ENCODE assay signal across 25 cellular contexts in the genomic region with DNA sequence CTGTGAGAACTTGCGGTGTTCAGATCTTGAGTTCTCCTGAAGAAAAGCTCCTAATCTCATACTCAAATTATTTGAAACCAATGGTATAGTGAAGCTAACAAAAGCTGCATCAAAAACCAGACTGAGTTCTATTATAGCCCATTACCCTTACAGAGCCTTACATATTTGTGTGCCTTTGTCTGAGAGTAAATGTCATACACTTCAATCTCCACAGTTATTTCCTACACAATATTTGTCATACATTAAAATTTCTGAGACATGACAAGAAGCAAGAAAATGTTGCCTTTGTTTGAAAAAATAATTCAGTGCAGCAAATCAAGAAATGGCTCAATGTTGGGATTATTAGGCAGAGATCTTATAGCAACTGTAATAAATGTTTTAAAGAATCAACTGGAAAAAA.
"Had no signal": no experiment of that assay in that cellular context is flagged by ENCODE, and none has a peak within 500 bp of the region (broad histone marks: within the 10 kb centered on the region; RNA-seq: fewer than 3 reads in every experiment).

No MANE protein-coding gene starts in this region.

- H3K27me3 ChIP-seq: colonic mucosa, esophagus muscularis mucosa, esophagus squamous epithelium, foreskin keratinocyte, gastrocnemius medialis, gastroesophageal sphincter, heart left ventricle, heart right ventricle had no signal

- H3K4me1 Mint-ChIP-seq: endodermal cell had no signal

- H3K36me3 ChIP-seq: colonic mucosa, esophagus muscularis mucosa, esophagus squamous epithelium, gastrocnemius medialis, gastroesophageal sphincter, heart left ventricle, heart right ventricle had no signal

- H3K9me3 ChIP-seq: colonic mucosa, esophagus muscularis mucosa, esophagus squamous epithelium, gastrocnemius medialis, gastroesophageal sphincter, heart left ventricle had no signal

- ATAC-seq: effector memory CD8-positive, alpha-beta T cell; esophagus mucosa; foreskin keratinocyte; gastrocnemius medialis; gastroesophageal sphincter; heart left ventricle; heart right ventricle had no signal

- H3K4me3 ChIP-seq: colonic mucosa, coronary artery, dorsolateral prefrontal cortex, esophagus muscularis mucosa, esophagus squamous epithelium, gastrocnemius medialis, gastroesophageal sphincter, heart left ventricle, heart right ventricle had no signal

- H3K27ac Mint-ChIP-seq: dendritic cell treated with granulocyte-macrophage colony-stimulating factor and Interleukin-4, amounts not matched to agents 40 ng/mL and 50 ng/mL, for 4 days; effector memory CD8-positive, alpha-beta T cell; endodermal cell had no signal

- DNase-seq: colonic mucosa; cortex of kidney; dermis blood vessel endothelial cell; dorsolateral prefrontal cortex; effector CD4-positive, alpha-beta T cell; effector CD8-positive, alpha-beta T cell; effector memory CD4-positive, alpha-beta T cell; effector memory CD8-positive, alpha-beta T cell; endodermal cell; erythroblast; esophagus squamous epithelium; foreskin fibroblast; foreskin keratinocyte; foreskin melanocyte; gastrocnemius medialis; glutamatergic neuron; head of caudate nucleus; heart left ventricle; heart right ventricle had no signal

- H3K4me3 Mint-ChIP-seq: dendritic cell treated with granulocyte-macrophage colony-stimulating factor and Interleukin-4, amounts not matched to agents 40 ng/mL and 50 ng/mL, for 4 days; effector memory CD8-positive, alpha-beta T cell; endodermal cell had no signal

- H3K27ac ChIP-seq: colonic mucosa, coronary artery, dorsolateral prefrontal cortex, epithelial cell of prostate, esophagus muscularis mucosa, esophagus squamous epithelium, foreskin keratinocyte, gastrocnemius medialis, gastroesophageal sphincter, heart left ventricle, heart right ventricle had no signal

- H3K4me1 ChIP-seq: colonic mucosa, esophagus muscularis mucosa, esophagus squamous epithelium, foreskin keratinocyte, gastrocnemius medialis, gastroesophageal sphincter, heart left ventricle, heart right ventricle had no signal

- H3K27me3 Mint-ChIP-seq: dendritic cell treated with granulocyte-macrophage colony-stimulating factor and Interleukin-4, amounts not matched to agents 40 ng/mL and 50 ng/mL, for 4 days; effector memory CD8-positive, alpha-beta T cell had no signal
